9 cellular contexts compared by ENCODE assay signal in the genomic region with DNA sequence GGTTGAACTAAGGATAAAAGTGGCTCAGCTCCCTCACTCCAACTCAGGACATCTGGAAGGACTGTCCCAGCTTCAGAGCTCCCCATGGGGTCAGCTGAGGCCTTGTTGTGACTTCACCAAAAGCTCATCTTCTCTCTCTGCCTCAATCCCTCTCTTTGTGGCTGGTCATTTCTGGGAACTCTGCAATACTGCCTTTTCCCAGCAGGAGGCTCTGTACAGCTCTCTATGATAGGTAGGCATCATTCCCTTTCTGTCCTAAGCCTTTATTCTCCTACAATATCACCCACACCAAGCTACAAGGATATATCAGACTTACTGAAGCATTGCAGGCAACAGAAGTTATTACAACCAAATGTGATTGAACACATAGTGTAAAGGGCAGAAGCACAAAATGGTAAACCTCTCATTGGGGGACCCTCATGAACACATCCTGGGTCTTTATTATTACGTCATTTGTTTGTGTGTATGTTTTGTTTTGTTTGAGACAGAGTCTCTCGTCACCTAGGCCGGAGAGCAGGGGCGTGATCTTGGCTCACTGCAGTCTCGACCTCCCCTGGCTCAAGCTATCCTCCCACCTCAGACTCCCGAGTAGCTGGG. TPM values are rescaled to one million over a fixed set of nuclear protein-coding genes. Genes with fewer than 3 reads are reported as not detected.
DNase-seq lines count a peak whose midpoint lies in the region; ATAC-seq and TF ChIP-seq lines count a peak whose summit lies in the region.
"Had no signal": no experiment of that assay in that cellular context is flagged by ENCODE, and none has a peak within 500 bp of the region (broad histone marks: within the 10 kb centered on the region; RNA-seq: fewer than 3 reads in every experiment).

No MANE protein-coding gene starts in this region.

- POLR2A ChIA-PET in HCT116 (lab: Charles Lee) (interaction anchor here (0.8 kb wide), 1 partner anchor 13 kb away, joined by 3 read pairs; no protein-coding TSS in a partner anchor), RWPE1 (lab: Yijun Ruan, JAX; ENCODE audit: low non-redundant PET) (no interaction called here)

- H2AFZ ChIP-seq in HCT116 (ENCODE audit: low read depth, low read length, poor library complexity, severe bottlenecking), result no peak overlapping the region
- no peak overlapping the region for H2AFZ ChIP-seq in OCI-LY3 (ENCODE audit: low read depth, low read length)

- H3K79me2 ChIP-seq in HCT116 (ENCODE audit: insufficient read depth, low read length) (no peaks in the 10 kb centered on the region), OCI-LY3 (ENCODE audit: low read length) (no peaks in the 10 kb centered on the region)

- DNase-seq in activated naive CD4-positive, alpha-beta T cell treated with anti-CD3 and anti-CD28 coated beads for 36 hours, result peak; percentile 27
- DNase-seq in activated naive CD4-positive, alpha-beta T cell (lab: John Stamatoyannopoulos, UW), result no peak
- DNase-seq in HCT116 (ENCODE audit: low read depth, low spot score) (no peak), foreskin melanocyte (peak; percentile 32), RWPE1 (ENCODE audit: low spot score) (no peak)

- no peaks in the 10 kb centered on the region for H4K20me1 ChIP-seq in HCT116 (ENCODE audit: insufficient read depth)
- no peaks in the 10 kb centered on the region for H4K20me1 ChIP-seq in OCI-LY3 (ENCODE audit: insufficient read depth, low read length)

- no peak overlapping the region for H3K4me3 Mint-ChIP-seq in activated naive CD4-positive, alpha-beta T cell treated with anti-CD3 and anti-CD28 coated beads for 36 hours

- H3K4me1 Mint-ChIP-seq in activated naive CD4-positive, alpha-beta T cell treated with anti-CD3 and anti-CD28 coated beads for 36 hours (ENCODE audit: low read depth), result no peaks in the 10 kb centered on the region

- H3K4me3 ChIP-seq in HCT116 (replicated peaks in 1 of 2; ENCODE audit: low read depth in 1 of 2, low read length in 2 of 2), result no peak overlapping the region
- H3K4me3 ChIP-seq in OCI-LY3 (ENCODE audit: low read length), result no peak overlapping the region

- TF ChIP-seq RAD21 in HCT116 (IDR thresholded peaks at IDR 0.05; ENCODE audit: low read depth), result peak; percentile 36; the same call in 1 of the 2 replicates

- H3K36me3 ChIP-seq in HCT116 (ENCODE audit: control insufficient read depth in 1 of 2, insufficient read depth in 2 of 2, low read length in 2 of 2), result no peaks in the 10 kb centered on the region
- no peaks in the 10 kb centered on the region for H3K36me3 ChIP-seq in OCI-LY3 (replicated peaks; ENCODE audit: low read depth, low read length)

- H3K9me3 Mint-ChIP-seq in activated naive CD4-positive, alpha-beta T cell treated with anti-CD3 and anti-CD28 coated beads for 36 hours, result no peaks in the 10 kb centered on the region

- H3K9ac ChIP-seq in HCT116 (ENCODE audit: low read length), result no peak overlapping the region
- H3K9ac ChIP-seq in OCI-LY3 (ENCODE audit: low read length), result no peak overlapping the region

- TF ChIP-seq CTCF in HCT116 (IDR thresholded peaks at IDR 0.05 in 2 of 3, conservative IDR thresholded peaks at IDR 0.05 in 1 of 3; ENCODE audit: borderline replicate concordance in 1 of 3, insufficient read depth in 1 of 3, low read depth in 2 of 3, low read length in 2 of 3) (peak; percentile 20 to 65 (median 65); a peak in 4 of 6 replicates), OCI-LY3 (IDR thresholded peaks at IDR 0.05; ENCODE audit: low read depth, low read length) (peak; percentile 63), RWPE1 (conservative IDR thresholded peaks at IDR 0.05; ENCODE audit: low read depth) (no peak)

- H3K4me1 ChIP-seq in HCT116 (ENCODE audit: control insufficient read depth in 1 of 2, insufficient read depth in 2 of 2, low read length in 2 of 2) (no peaks in the 10 kb centered on the region), OCI-LY3 (ENCODE audit: low read length) (peaks cover 7% of the 10 kb centered on the region; the same call in 1 of the 2 replicates)

- H3K27me3 ChIP-seq in HCT116 (ENCODE audit: insufficient read depth, low read length) (no peaks in the 10 kb centered on the region), OCI-LY3 (ENCODE audit: low read depth, low read length) (no peaks in the 10 kb centered on the region)

- RAD21 ChIA-PET in HCT116 (lab: Charles Lee; ENCODE audit: low non-redundant PET in 1 of 2, low total read pairs in 2 of 2, uncharacterized antibody in 2 of 2, unreplicated experiment in 2 of 2), result no interaction called here

- H3K36me3 Mint-ChIP-seq in activated naive CD4-positive, alpha-beta T cell treated with anti-CD3 and anti-CD28 coated beads for 36 hours (ENCODE audit: low read depth), result no peaks in the 10 kb centered on the region

- no peak for TF ChIP-seq POLR2A in HCT116 (IDR thresholded peaks at IDR 0.05; ENCODE audit: borderline replicate concordance, extremely low read depth, insufficient read depth, insufficient read length)

- no peak overlapping the region for H3K27ac ChIP-seq in HCT116 (ENCODE audit: low read depth, low read length)
- no peak overlapping the region for H3K27ac ChIP-seq in OCI-LY3 (ENCODE audit: low read length)
- H3K27ac ChIP-seq in RWPE1, result no peak overlapping the region

- BruUV-seq in HCT116 (replicated peaks; lab: Mats Ljungman, UMichigan), result no TSS peak

- no peak overlapping the region for H3K27ac Mint-ChIP-seq in activated naive CD4-positive, alpha-beta T cell treated with anti-CD3 and anti-CD28 coated beads for 36 hours

- H3K9me3 ChIP-seq in HCT116 (ENCODE audit: control insufficient read depth in 1 of 2, insufficient read depth in 1 of 2, low read depth in 1 of 2, low read length in 2 of 2), result no peaks in the 10 kb centered on the region
- H3K9me3 ChIP-seq in OCI-LY3 (ENCODE audit: insufficient read depth, low read length), result no peaks in the 10 kb centered on the region

- CTCF ChIA-PET in activated naive CD4-positive, alpha-beta T cell treated with anti-CD3 and anti-CD28 coated beads for 36 hours (lab: Charles Lee), result interaction anchor here (0.6 to 1.6 kb wide), 7 partner anchors 12 to 383 kb away, joined by 3 to 7 read pairs (median 4); no protein-coding TSS in a partner anchor
- CTCF ChIA-PET in HCT116 (lab: Charles Lee) (interaction anchor here (0.6 to 1.9 kb wide), 11 partner anchors 9 to 358 kb away, joined by 3 to 7 read pairs (median 4); no protein-coding TSS in a partner anchor), RWPE1 (lab: Yijun Ruan, JAX) (interaction anchor here (0.5 kb wide), 2 partner anchors 22 to 111 kb away, joined by 3 to 4 read pairs; no protein-coding TSS in a partner anchor)

- H3K4me2 ChIP-seq in HCT116 (ENCODE audit: low read length), result no peak overlapping the region
- H3K4me2 ChIP-seq in OCI-LY3 (ENCODE audit: low read length), result no peak overlapping the region

- H3K9me2 ChIP-seq in HCT116 (ENCODE audit: insufficient read depth), result no peaks in the 10 kb centered on the region

- intact Hi-C loops in activated naive CD4-positive, alpha-beta T cell treated with anti-CD3 and anti-CD28 coated beads for 36 hours (cut with micrococcal nuclease), result loop anchor here (1.0 kb wide), 1 partner anchor 281 kb away; no protein-coding TSS in a partner anchor
- intact Hi-C loops in HCT116 (cut with micrococcal nuclease), result no loop called here

- peak; percentile 88 for ATAC-seq in HCT116
- ATAC-seq in GM19397 (IDR thresholded peaks at IDR 0.05; ENCODE audit: unreplicated experiment), result no peak
- no peak for ATAC-seq in GM18520 (IDR thresholded peaks at IDR 0.05; ENCODE audit: unreplicated experiment)

- H3K27me3 Mint-ChIP-seq in activated naive CD4-positive, alpha-beta T cell treated with anti-CD3 and anti-CD28 coated beads for 36 hours (ENCODE audit: low read depth), result no peaks in the 10 kb centered on the region

TF ChIP-seq in HCT116, 20 proteins besides CTCF, POLR2A, EP300 and RAD21:
- TF ChIP-seq, protein P1, sequence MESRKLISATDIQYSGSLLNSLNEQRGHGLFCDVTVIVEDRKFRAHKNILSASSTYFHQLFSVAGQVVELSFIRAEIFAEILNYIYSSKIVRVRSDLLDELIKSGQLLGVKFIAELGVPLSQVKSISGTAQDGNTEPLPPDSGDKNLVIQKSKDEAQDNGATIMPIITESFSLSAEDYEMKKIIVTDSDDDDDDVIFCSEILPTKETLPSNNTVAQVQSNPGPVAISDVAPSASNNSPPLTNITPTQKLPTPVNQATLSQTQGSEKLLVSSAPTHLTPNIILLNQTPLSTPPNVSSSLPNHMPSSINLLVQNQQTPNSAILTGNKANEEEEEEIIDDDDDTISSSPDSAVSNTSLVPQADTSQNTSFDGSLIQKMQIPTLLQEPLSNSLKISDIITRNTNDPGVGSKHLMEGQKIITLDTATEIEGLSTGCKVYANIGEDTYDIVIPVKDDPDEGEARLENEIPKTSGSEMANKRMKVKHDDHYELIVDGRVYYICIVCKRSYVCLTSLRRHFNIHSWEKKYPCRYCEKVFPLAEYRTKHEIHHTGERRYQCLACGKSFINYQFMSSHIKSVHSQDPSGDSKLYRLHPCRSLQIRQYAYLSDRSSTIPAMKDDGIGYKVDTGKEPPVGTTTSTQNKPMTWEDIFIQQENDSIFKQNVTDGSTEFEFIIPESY (IDR thresholded peaks at IDR 0.05; ENCODE audit: extremely low read depth, insufficient replicate concordance, low read length), result no peak

RNA-seq across cellular contexts. Expression of a gene that starts 36.7 kb away (rescaled TPM):
- total RNA-seq in activated naive CD4-positive, alpha-beta T cell treated with anti-CD3 and anti-CD28 coated beads for 36 hours, result not detected
- total RNA-seq in HCT116 (2021; ENCODE audit: unreplicated experiment), result not detected
- not detected in 2 replicates for polyA plus RNA-seq in HCT116 (2012)
- polyA plus RNA-seq: adipose tissue had no signal

Comparison
In these comparisons a context has a peak if more than half of its experiments do, and no peak if none do; other contexts are left out.
1. DNase-seq: peak in activated naive CD4-positive, alpha-beta T cell treated with anti-CD3 and anti-CD28 coated beads for 36 hours (single experiment) and foreskin melanocyte (single experiment); none in activated naive CD4-positive, alpha-beta T cell (0 of 4), HCT116 (single experiment) and RWPE1 (single experiment).